8 cellular contexts compared by ENCODE assay signal in genomic region chr21:31098576-31099005, GRCh38.
A peak's percentile ranks its signal among the peaks of the same experiment; 100 is the strongest.
DNase-seq lines count a peak whose midpoint lies in the region; ATAC-seq and TF ChIP-seq lines count a peak whose summit lies in the region.

No MANE protein-coding gene starts in this region.

- no peaks in the 10 kb centered on the region for H3K36me3 ChIP-seq in mesendoderm (ENCODE audit: control insufficient read depth, insufficient read depth, low read length)

- H3K27ac ChIP-seq in dorsolateral prefrontal cortex (peak overlapping the region in 7 of 59 donors; percentile 7 to 68 (median 28)), mesendoderm (ENCODE audit: low read depth, low read length) (no peak overlapping the region)

- no peak overlapping the region for H2BK5ac ChIP-seq in mesendoderm (ENCODE audit: low read length)

- no peak overlapping the region for H3K18ac ChIP-seq in mesendoderm (ENCODE audit: low read length)

- H4K8ac ChIP-seq in mesendoderm (ENCODE audit: low read depth, low read length), result no peak overlapping the region

- WGBS in mesendoderm (ENCODE audit: extremely low coverage, insufficient coverage, low lambda C conversion rate), result no CpG with 5 or more reads among the region's 23 CpGs

- H3K79me1 ChIP-seq in mesendoderm (ENCODE audit: low read length), result no peaks in the 10 kb centered on the region

- intact Hi-C loops in dorsolateral prefrontal cortex (cut with DNase I), result loop anchor here (2.0 to 10.0 kb wide), 2 partner anchors 466 to 482 kb away; no protein-coding TSS in a partner anchor

- peak; percentile 81 for TF ChIP-seq CTCF in GM12864 (IDR thresholded peaks at IDR 0.05; ENCODE audit: low read depth, low read length, missing control alignments)
- peak; percentile 63 to 92 (median 85) for TF ChIP-seq CTCF in dorsolateral prefrontal cortex (IDR thresholded peaks at IDR 0.05 in 54 of 56, conservative IDR thresholded peaks at IDR 0.05 in 2 of 56; ENCODE audit: low read depth in 1 of 56, partially characterized antibody in 56 of 56)

- no peak overlapping the region for H3K9ac ChIP-seq in mesendoderm (ENCODE audit: low read length)

- H3K27me3 ChIP-seq in dorsolateral prefrontal cortex, result no peaks in the 10 kb centered on the region
- no peaks in the 10 kb centered on the region for H3K27me3 ChIP-seq in mesendoderm (ENCODE audit: insufficient read depth, low read length, poor library complexity)

- no peak overlapping the region for H2AK5ac ChIP-seq in mesendoderm (ENCODE audit: low read length)

- H3K4me3 ChIP-seq in GM12864 (ENCODE audit: low read depth, low read length) (no peak overlapping the region), dorsolateral prefrontal cortex (no peak overlapping the region), mesendoderm (ENCODE audit: low read length) (no peak overlapping the region)

- H2BK15ac ChIP-seq in mesendoderm (replicated peaks; ENCODE audit: low read depth), result no peak overlapping the region

- H3K79me2 ChIP-seq in mesendoderm (ENCODE audit: control insufficient read depth, insufficient read depth, low read length), result no peaks in the 10 kb centered on the region

- H2BK120ac ChIP-seq in mesendoderm (ENCODE audit: low read depth, low read length), result no peak overlapping the region

- no peaks in the 10 kb centered on the region for H3K4me1 ChIP-seq in mesendoderm (ENCODE audit: control insufficient read depth, low read depth, low read length)

- H4K5ac ChIP-seq in mesendoderm (ENCODE audit: low read length), result no peak overlapping the region

- H3K4ac ChIP-seq in mesendoderm (ENCODE audit: low read depth, low read length), result no peak overlapping the region

- no peak overlapping the region for H3K56ac ChIP-seq in mesendoderm (ENCODE audit: low read length)

- no peak overlapping the region for H3K4me2 ChIP-seq in mesendoderm (ENCODE audit: low read length)

- no peak overlapping the region for H3K23ac ChIP-seq in mesendoderm (ENCODE audit: low read length)

- ATAC-seq in HG03139 (IDR thresholded peaks at IDR 0.05; ENCODE audit: unreplicated experiment) (peak; percentile 73), GM19463 (IDR thresholded peaks at IDR 0.05; ENCODE audit: unreplicated experiment) (no peak)

- no peak for DNase-seq in GM12864 (ENCODE audit: low read depth)
- DNase-seq in NCI-H69 (lab: John Stamatoyannopoulos, UW), result peak; percentile 72
- DNase-seq in activated CD4-positive, alpha-beta T cell treated with anti-CD3 and anti-CD28 coated beads, Interleukin-2, amount 50 U/mL, for 1 hour, result peak; percentile 74
- peak; percentile 66 to 86 (median 78) for DNase-seq in dorsolateral prefrontal cortex
- peak; percentile 71 for DNase-seq in mesendoderm
- DNase-seq in stimulated activated CD8-positive, alpha-beta memory T cell treated with anti-CD3 and anti-CD28 coated beads, Interleukin-4, amount 100 ng/mL, for 1 hour (ENCODE audit: low read depth in 2 of 2, low spot score in 1 of 2), result peak; percentile 36 to 57
